10 cellular contexts compared by ENCODE assay signal in the genomic region with DNA sequence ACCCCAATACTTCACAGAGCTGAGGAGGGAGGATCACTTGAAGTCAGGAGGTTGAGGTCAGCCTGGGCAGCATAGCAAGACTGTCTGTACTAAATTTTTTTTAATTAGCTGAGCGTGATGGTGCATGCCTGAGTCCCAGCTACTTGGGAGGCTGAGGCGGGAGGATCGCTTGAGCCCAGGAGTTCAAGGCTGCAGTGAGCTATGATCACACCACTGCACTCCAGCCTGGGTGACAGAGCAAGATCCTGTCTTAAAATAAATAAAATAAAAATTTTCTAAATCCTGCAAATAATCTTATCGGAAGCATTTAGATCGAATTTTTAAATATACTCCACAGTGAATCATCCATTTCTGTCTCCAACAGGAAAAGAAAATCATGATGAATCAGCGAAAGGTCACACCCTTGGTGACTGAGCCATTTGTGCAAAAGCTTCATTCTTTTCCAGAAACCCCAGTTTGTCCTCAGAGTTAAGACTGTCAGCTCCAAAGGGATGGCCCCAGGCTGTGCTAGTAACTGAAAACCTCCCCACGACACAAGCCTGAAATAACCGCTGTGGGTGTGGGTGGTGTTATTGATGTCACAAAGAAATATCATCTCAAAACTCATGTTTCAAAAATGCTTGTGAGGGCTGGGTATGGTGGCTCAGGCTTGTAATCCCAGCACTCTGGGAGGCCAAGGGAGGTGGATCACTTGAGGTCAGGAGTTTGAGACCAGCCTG.
DNase-seq lines count a peak whose midpoint lies in the region; ATAC-seq, FAIRE-seq and TF ChIP-seq lines count a peak whose summit lies in the region.
"Had no signal": no experiment of that assay in that cellular context is flagged by ENCODE, and none has a peak within 500 bp of the region (broad histone marks: within the 10 kb centered on the region; RNA-seq: fewer than 3 reads in every experiment).

No MANE protein-coding gene starts in this region.

- H3K36me3 Mint-ChIP-seq in CD8-positive, alpha-beta T cell, result no peaks in the 10 kb centered on the region

- H3K27me3 ChIP-seq in K562 (ENCODE audit: control insufficient read depth in 2 of 2, insufficient read depth in 2 of 2, low read length in 2 of 2), result peaks cover 6 to 8% of the 10 kb centered on the region in 2 experiments; a peak in 2 of 5 replicates
- H3K27me3 ChIP-seq in CD8-positive, alpha-beta T cell (ENCODE audit: insufficient read depth, low read length), result no peaks in the 10 kb centered on the region
- H3K27me3 ChIP-seq in effector memory CD4-positive, alpha-beta T cell (replicated peaks; ENCODE audit: control insufficient read depth, insufficient read depth, low read length, poor library complexity, severe bottlenecking), result no peaks in the 10 kb centered on the region

- peak; percentile 52; the same call in 1 of the 2 replicates for TF ChIP-seq EP300 in K562 (IDR thresholded peaks at IDR 0.05; ENCODE audit: low read length)

- no peaks in the 10 kb centered on the region; the same call in 1 of the 2 replicates for H3K9me3 ChIP-seq in K562 (replicated peaks; ENCODE audit: control insufficient read depth, insufficient read depth, low read depth, low read length)
- H3K9me3 ChIP-seq in CD8-positive, alpha-beta T cell (ENCODE audit: low read length), result no peaks in the 10 kb centered on the region
- H3K9me3 ChIP-seq in effector memory CD4-positive, alpha-beta T cell (ENCODE audit: control insufficient read depth, low read length), result no peaks in the 10 kb centered on the region

- H3K4me2 ChIP-seq in K562 (ENCODE audit: insufficient read depth, low read length), result no peak overlapping the region

- intact Hi-C loops in K562 (cut with micrococcal nuclease), result no loop called here
- intact Hi-C loops in CD8-positive, alpha-beta T cell (cut with DNase I, micrococcal nuclease), result no loop called here

- no peaks in the 10 kb centered on the region for H3K9me1 ChIP-seq in K562 (ENCODE audit: control insufficient read depth, insufficient read depth, low read length)

- 20% methylated on average over 8 of the region's 8 CpGs for WGBS in K562 (ENCODE audit: insufficient coverage, low coverage, missing lambda C conversion rate)

- POLR2A ChIA-PET in K562 (lab: Yijun Ruan, JAX), result interaction anchor here (0.7 to 1.5 kb wide), 3 partner anchors 10 to 258 kb away, joined by 3 to 7 read pairs (median 3); no protein-coding TSS in a partner anchor
- POLR2A ChIA-PET in CD8-positive, alpha-beta T cell (lab: Charles Lee), result no interaction called here

- H4K20me1 ChIP-seq in K562 (replicated peaks; ENCODE audit: control insufficient read depth, insufficient read depth, low read length), result no peaks in the 10 kb centered on the region

- TF ChIP-seq POLR2A in K562 (conservative IDR thresholded peaks at IDR 0.05), result no peak

- H3K27ac ChIP-seq in K562 (ENCODE audit: extremely low read depth, low read depth, low read length), result peak overlapping the region; percentile 58; the same call in 2 of the 3 replicates
- no peak overlapping the region for H3K27ac ChIP-seq in CD8-positive, alpha-beta T cell (ENCODE audit: low read depth, low read length)
- H3K27ac ChIP-seq in effector memory CD4-positive, alpha-beta T cell (ENCODE audit: insufficient read depth, low read length, poor library complexity, severe bottlenecking), result no peak overlapping the region

- no peaks in the 10 kb centered on the region for H3K27me3 Mint-ChIP-seq in CD8-positive, alpha-beta T cell (ENCODE audit: low read depth)

- H3K9me3 Mint-ChIP-seq in CD8-positive, alpha-beta T cell, result no peaks in the 10 kb centered on the region

- peaks cover 4 to 10% of the 10 kb centered on the region in 2 experiments; a peak in 3 of 5 replicates for H3K4me1 ChIP-seq in K562 (replicated peaks in 1 of 2; ENCODE audit: control insufficient read depth in 2 of 2, insufficient read depth in 2 of 2, low read length in 2 of 2)
- no peaks in the 10 kb centered on the region for H3K4me1 ChIP-seq in CD8-positive, alpha-beta T cell (ENCODE audit: insufficient read depth, low read length)
- no peaks in the 10 kb centered on the region for H3K4me1 ChIP-seq in effector memory CD4-positive, alpha-beta T cell (ENCODE audit: control insufficient read depth, insufficient read depth, low read length, poor library complexity, severe bottlenecking)

- no TSS peak for BruUV-seq in K562 (replicated peaks; lab: Mats Ljungman, UMichigan)

- H3K9ac ChIP-seq in K562 (ENCODE audit: insufficient read depth in 1 of 2, low read depth in 2 of 2, low read length in 2 of 2), result peak overlapping the region; percentile 1 to 7; a peak in 1 of 4 replicates

- no peak overlapping the region for H2AFZ ChIP-seq in K562 (ENCODE audit: low read depth, low read length)

- H3K4me3 ChIP-seq in AG09309 (ENCODE audit: control insufficient read depth, low read depth, low read length) (no peak overlapping the region), K562 (no peak overlapping the region)
- no peak overlapping the region for H3K4me3 ChIP-seq in CD8-positive, alpha-beta T cell (ENCODE audit: low read depth, low read length)
- no peak overlapping the region for H3K4me3 ChIP-seq in effector memory CD4-positive, alpha-beta T cell (ENCODE audit: insufficient read depth, low read depth, low read length, poor library complexity, severe bottlenecking)

- peak; percentile 72 for ATAC-seq in K562
- no peak for ATAC-seq in CD8-positive, alpha-beta T cell

- H3K4me1 Mint-ChIP-seq in CD8-positive, alpha-beta T cell (ENCODE audit: low read depth), result peaks cover 2% of the 10 kb centered on the region

- in situ Hi-C loops in K562 (cut with MboI), result no loop called here

- peak; percentile 81 for FAIRE-seq in K562 (lab: Jason Lieb, UNC)
- FAIRE-seq: G401.6 had no signal

- DNase-seq in AG09309 (ENCODE audit: low read depth) (peak; percentile 96), HT1080 (ENCODE audit: low read depth) (peak; percentile 92), K562 (ENCODE audit: extremely low read depth in 1 of 4, low spot score in 3 of 4) (peak in 3 of 4 experiments; percentile 44 to 64 (median 56)), kidney glomerular epithelial cell (lab: John Stamatoyannopoulos, UW) (peak; percentile 48), NCI-H526 treated with DMSO at 0.1 percent for 48 hours (lab: John Stamatoyannopoulos, UW) (no peak), OCI-M2 (lab: John Stamatoyannopoulos, UW; ENCODE audit: unreplicated experiment) (no peak)
- DNase-seq in CD8-positive, alpha-beta T cell, result no peak
- no peak for DNase-seq in effector memory CD4-positive, alpha-beta T cell
- DNase-seq: activated T-cell treated with anti-CD3 and anti-CD28 coated beads, Interleukin-2, amount 50 U/mL, for 48 hours had no signal

- H3K79me2 ChIP-seq in K562 (ENCODE audit: control insufficient read depth, insufficient read depth, low read length), result no peaks in the 10 kb centered on the region

- H3K27ac Mint-ChIP-seq in CD8-positive, alpha-beta T cell, result no peak overlapping the region

- TF ChIP-seq CTCF in AG09309 (IDR thresholded peaks at IDR 0.05; ENCODE audit: control insufficient read depth, insufficient read depth, low read depth, low read length, missing control alignments), result no peak
- no peak for TF ChIP-seq CTCF in K562 (IDR thresholded peaks at IDR 0.05 in 2 of 3, conservative IDR thresholded peaks at IDR 0.05 in 1 of 3; ENCODE audit: insufficient read depth in 2 of 3, low read depth in 1 of 3, low read length in 3 of 3)
- no peak for TF ChIP-seq CTCF in CD8-positive, alpha-beta T cell (IDR thresholded peaks at IDR 0.05)

- TF ChIP-seq RAD21 in K562 (CRISPR knock-in tag; conservative IDR thresholded peaks at IDR 0.05 in 1 of 2, IDR thresholded peaks at IDR 0.05 in 1 of 2), result no peak

- H3K4me3 Mint-ChIP-seq in CD8-positive, alpha-beta T cell, result no peak overlapping the region

- H3K36me3 ChIP-seq in K562 (ENCODE audit: control insufficient read depth, insufficient read depth, low read length), result no peaks in the 10 kb centered on the region
- H3K36me3 ChIP-seq in CD8-positive, alpha-beta T cell (ENCODE audit: insufficient read depth, low read length), result no peaks in the 10 kb centered on the region
- H3K36me3 ChIP-seq in effector memory CD4-positive, alpha-beta T cell (ENCODE audit: control insufficient read depth, insufficient read depth, low read length), result no peaks in the 10 kb centered on the region

- CTCF ChIA-PET in K562 (lab: Yijun Ruan, JAX; ENCODE audit: low intra/inter-chr PET ratio), result no interaction called here
- CTCF ChIA-PET in CD8-positive, alpha-beta T cell (lab: Charles Lee), result no interaction called here

TF ChIP-seq in K562, 482 proteins besides CTCF, POLR2A, EP300 and RAD21 (continues in another document):
- TF ChIP-seq, protein P1, sequence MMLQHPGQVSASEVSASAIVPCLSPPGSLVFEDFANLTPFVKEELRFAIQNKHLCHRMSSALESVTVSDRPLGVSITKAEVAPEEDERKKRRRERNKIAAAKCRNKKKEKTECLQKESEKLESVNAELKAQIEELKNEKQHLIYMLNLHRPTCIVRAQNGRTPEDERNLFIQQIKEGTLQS (IDR thresholded peaks at IDR 0.05), result peak; percentile 63
- TF ChIP-seq, protein P1 (CRISPR knock-in tag; conservative IDR thresholded peaks at IDR 0.05), result no peak
- TF ChIP-seq KDM1A (IDR thresholded peaks at IDR 0.05) (0 out of 4 replicates have a peak, but pooled peaks of 1 of the 2 experiments have one; percentile 17), ZNF316 (IDR thresholded peaks at IDR 0.05) (peak; percentile 99), RFX7 (CRISPR knock-in tag; IDR thresholded peaks at IDR 0.05) (no peak), NFE2 (IDR thresholded peaks at IDR 0.05; ENCODE audit: low read depth) (peak; percentile 85)
- TF ChIP-seq, protein P2, sequence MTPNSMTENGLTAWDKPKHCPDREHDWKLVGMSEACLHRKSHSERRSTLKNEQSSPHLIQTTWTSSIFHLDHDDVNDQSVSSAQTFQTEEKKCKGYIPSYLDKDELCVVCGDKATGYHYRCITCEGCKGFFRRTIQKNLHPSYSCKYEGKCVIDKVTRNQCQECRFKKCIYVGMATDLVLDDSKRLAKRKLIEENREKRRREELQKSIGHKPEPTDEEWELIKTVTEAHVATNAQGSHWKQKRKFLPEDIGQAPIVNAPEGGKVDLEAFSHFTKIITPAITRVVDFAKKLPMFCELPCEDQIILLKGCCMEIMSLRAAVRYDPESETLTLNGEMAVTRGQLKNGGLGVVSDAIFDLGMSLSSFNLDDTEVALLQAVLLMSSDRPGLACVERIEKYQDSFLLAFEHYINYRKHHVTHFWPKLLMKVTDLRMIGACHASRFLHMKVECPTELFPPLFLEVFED (CRISPR knock-in tag; conservative IDR thresholded peaks at IDR 0.05), result no peak

Comparison
In these comparisons a context has a peak if more than half of its experiments do, and no peak if none do; other contexts are left out.
1. DNase-seq: peak in AG09309 (single experiment), HT1080 (single experiment), K562 (3 of 4) and kidney glomerular epithelial cell (single experiment); none in CD8-positive, alpha-beta T cell (0 of 7), NCI-H526 treated with DMSO at 0.1 percent for 48 hours (single experiment), effector memory CD4-positive, alpha-beta T cell (0 of 3) and OCI-M2 (single experiment).